Comparison of ENCODE assay signal across 9 cellular contexts in the genomic region with DNA sequence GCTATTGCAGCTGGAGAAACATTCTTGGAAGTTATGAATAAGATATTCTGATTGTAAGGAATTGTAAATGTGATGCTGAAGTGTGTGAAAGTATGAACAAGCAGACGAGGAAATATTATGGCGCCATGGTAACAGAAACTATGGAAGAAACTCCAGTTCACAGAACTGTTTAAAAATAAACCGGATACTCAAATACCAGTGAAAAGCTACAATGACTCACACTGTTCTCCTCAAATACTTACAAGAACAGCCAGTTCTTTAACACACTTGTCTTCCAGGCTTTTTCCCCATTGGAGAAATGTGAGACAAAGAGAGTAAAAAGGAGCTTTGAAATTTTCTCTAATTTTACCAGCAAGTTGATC.
DNase-seq lines count a peak whose midpoint lies in the region; ATAC-seq, FAIRE-seq and TF ChIP-seq lines count a peak whose summit lies in the region.
"Had no signal": no experiment of that assay in that cellular context is flagged by ENCODE, and none has a peak within 500 bp of the region (broad histone marks: within the 10 kb centered on the region; RNA-seq: fewer than 3 reads in every experiment).

No MANE protein-coding gene starts in this region.

- no peak overlapping the region for H2AFZ ChIP-seq in PC-3 (ENCODE audit: low read length)

- no peaks in the 10 kb centered on the region for H3K9me2 ChIP-seq in PC-3 (replicated peaks; ENCODE audit: low read length)

- H3K27ac ChIP-seq in PC-3 (ENCODE audit: low read length) = peak overlapping the region; percentile 94
- peak overlapping the region in 58 of 59 donors; percentile 67 to 97 (median 90) for H3K27ac ChIP-seq in dorsolateral prefrontal cortex
- H3K27ac ChIP-seq in muscle layer of colon (ENCODE audit: low read depth, low read length) = peak overlapping the region; percentile 79
- H3K27ac ChIP-seq: KMS-11 had no signal

- no peaks in the 10 kb centered on the region for H3K9me3 ChIP-seq in PC-3 (ENCODE audit: low read length)
- no peaks in the 10 kb centered on the region for H3K9me3 ChIP-seq in muscle layer of colon (ENCODE audit: low read length)

- H3K27ac Mint-ChIP-seq in Calu3 (ENCODE audit: unreplicated experiment) = peak overlapping the region; percentile 98

- DNase-seq in Calu3 (peak; percentile 41), PC-3 (peak; percentile 80), dorsolateral prefrontal cortex (no peak), GM13976 (ENCODE audit: low spot score) (no peak), GM19239 (ENCODE audit: insufficient read length, low spot score) (no peak)
- no peak for DNase-seq in activated CD4-positive, CD25-positive, alpha-beta regulatory T cell treated with anti-CD3 and anti-CD28 coated beads, Interleukin-2, amount 50 U/mL, for 72 hours
- DNase-seq in activated CD8-positive, alpha-beta memory T cell treated with anti-CD3 and anti-CD28 coated beads, Interleukin-2, amount 50 U/mL, for 4 hours = no peak

- POLR2A ChIA-PET in PC-3 (lab: Charles Lee; ENCODE audit: unreplicated experiment) = interaction anchor here (0.6 to 0.9 kb wide), 5 partner anchors 26 to 232 kb away, joined by 3 to 15 read pairs (median 4); no protein-coding TSS in a partner anchor

- peaks cover 2% of the 10 kb centered on the region for H3K9me3 Mint-ChIP-seq in Calu3 (ENCODE audit: low read depth, unreplicated experiment)

- H4K20me1 ChIP-seq in PC-3 (ENCODE audit: low read length) = no peaks in the 10 kb centered on the region

- TF ChIP-seq CTCF in Calu3 (IDR thresholded peaks at IDR 0.05; ENCODE audit: unreplicated experiment) = no peak
- no peak for TF ChIP-seq CTCF in PC-3 (conservative IDR thresholded peaks at IDR 0.05; ENCODE audit: low read depth, low read length)
- TF ChIP-seq CTCF in dorsolateral prefrontal cortex (IDR thresholded peaks at IDR 0.05 in 54 of 56, conservative IDR thresholded peaks at IDR 0.05 in 2 of 56; ENCODE audit: low read depth in 1 of 56, partially characterized antibody in 56 of 56) = no peak
- no peak for TF ChIP-seq CTCF in GM13976 (IDR thresholded peaks at IDR 0.05; ENCODE audit: borderline replicate concordance, control extremely low read depth, extremely low read depth, insufficient read depth, missing control alignments)

- intact Hi-C loops in Calu3 (cut with micrococcal nuclease; ENCODE audit: unreplicated experiment) (no loop called here), PC-3 (cut with micrococcal nuclease) (no loop called here), dorsolateral prefrontal cortex (cut with DNase I) (no loop called here)

- CTCF ChIA-PET in Calu3 (lab: Charles Lee) = interaction anchor here (0.7 to 1.6 kb wide), 6 partner anchors 11 to 61 kb away, joined by 3 to 9 read pairs (median 5); no protein-coding TSS in a partner anchor
- CTCF ChIA-PET in PC-3 (lab: Charles Lee) = interaction anchor here (0.8 kb wide), 1 partner anchor 12 kb away, joined by 9 read pairs; no protein-coding TSS in a partner anchor

- H3K4me1 ChIP-seq in PC-3 (ENCODE audit: insufficient read depth, low read length) = peaks cover 59% of the 10 kb centered on the region
- H3K4me1 ChIP-seq in muscle layer of colon (ENCODE audit: insufficient read depth, low read length) = peaks cover 96% of the 10 kb centered on the region

- peaks cover 96% of the 10 kb centered on the region for H3K4me1 Mint-ChIP-seq in Calu3 (ENCODE audit: low read depth, unreplicated experiment)

- H3K36me3 Mint-ChIP-seq in Calu3 (ENCODE audit: insufficient read depth, unreplicated experiment) = peaks cover 97% of the 10 kb centered on the region

- H3F3A ChIP-seq in PC-3 (ENCODE audit: low read length, unreplicated experiment) = no peaks in the 10 kb centered on the region

- no peak overlapping the region for H3K4me3 ChIP-seq in PC-3 (ENCODE audit: low read length)
- peak overlapping the region in 8 of 59 donors; percentile 2 to 36 (median 12) for H3K4me3 ChIP-seq in dorsolateral prefrontal cortex
- peak overlapping the region in 1 of 2 donors; percentile 30 for H3K4me3 ChIP-seq in muscle layer of colon (ENCODE audit: low read depth in 1 of 2, low read length in 2 of 2)

- BruUV-seq in Calu3 (replicated peaks; lab: Mats Ljungman, UMichigan) (no TSS peak), PC-3 (replicated peaks; lab: Mats Ljungman, UMichigan) (no TSS peak)

- peaks cover 82% of the 10 kb centered on the region for H3K79me2 ChIP-seq in PC-3 (ENCODE audit: low read length)

- FAIRE-seq in GM19239 (lab: Jason Lieb, UNC) = no peak

- ATAC-seq in PC-3 = peak; percentile 70

- H3K27me3 Mint-ChIP-seq in Calu3 (ENCODE audit: unreplicated experiment) = no peaks in the 10 kb centered on the region

- peak overlapping the region; percentile 62 for H3K4me3 Mint-ChIP-seq in Calu3 (ENCODE audit: low read depth, unreplicated experiment)

- H3K36me3 ChIP-seq in PC-3 (ENCODE audit: low read depth, low read length) (no peaks in the 10 kb centered on the region), muscle layer of colon (ENCODE audit: insufficient read depth, low read length) (no peaks in the 10 kb centered on the region)

- no peaks in the 10 kb centered on the region for H3K27me3 ChIP-seq in PC-3 (ENCODE audit: low read length)
- H3K27me3 ChIP-seq in dorsolateral prefrontal cortex = no peaks in the 10 kb centered on the region
- no peaks in the 10 kb centered on the region for H3K27me3 ChIP-seq in muscle layer of colon (ENCODE audit: control insufficient read depth in 1 of 2, insufficient read depth in 2 of 2, low read length in 2 of 2)

- in situ Hi-C loops in GM13976 (cut with MboI; ENCODE audit: low sequenced_read_pairs, unreplicated experiment) = no loop called here

- peak overlapping the region; percentile 56 for H3K4me2 ChIP-seq in PC-3 (ENCODE audit: low read length)
- H3K4me2 ChIP-seq: KMS-11 had no signal

- H3K9ac ChIP-seq in PC-3 (ENCODE audit: low read length) = peak overlapping the region; percentile 63
- no peak overlapping the region for H3K9ac ChIP-seq in muscle layer of colon (ENCODE audit: low read length)
- H3K9ac ChIP-seq: KMS-11 had no signal

Comparison
In these comparisons a context has a peak if more than half of its experiments do, and no peak if none do; other contexts are left out.
1. DNase-seq: peak in Calu3 (single experiment) and PC-3 (single experiment); none in dorsolateral prefrontal cortex (0 of 10), GM13976 (single experiment), GM19239 (single experiment), activated CD4-positive, CD25-positive, alpha-beta regulatory T cell treated with anti-CD3 and anti-CD28 coated beads, Interleukin-2, amount 50 U/mL, for 72 hours (single experiment) and activated CD8-positive, alpha-beta memory T cell treated with anti-CD3 and anti-CD28 coated beads, Interleukin-2, amount 50 U/mL, for 4 hours (single experiment).
2. Peak in every context shown above with its lines, with median percentiles within 50 percentile points of each other: H3K27ac ChIP-seq.